ENCODE assay signal across 9 cellular contexts in the genomic region with DNA sequence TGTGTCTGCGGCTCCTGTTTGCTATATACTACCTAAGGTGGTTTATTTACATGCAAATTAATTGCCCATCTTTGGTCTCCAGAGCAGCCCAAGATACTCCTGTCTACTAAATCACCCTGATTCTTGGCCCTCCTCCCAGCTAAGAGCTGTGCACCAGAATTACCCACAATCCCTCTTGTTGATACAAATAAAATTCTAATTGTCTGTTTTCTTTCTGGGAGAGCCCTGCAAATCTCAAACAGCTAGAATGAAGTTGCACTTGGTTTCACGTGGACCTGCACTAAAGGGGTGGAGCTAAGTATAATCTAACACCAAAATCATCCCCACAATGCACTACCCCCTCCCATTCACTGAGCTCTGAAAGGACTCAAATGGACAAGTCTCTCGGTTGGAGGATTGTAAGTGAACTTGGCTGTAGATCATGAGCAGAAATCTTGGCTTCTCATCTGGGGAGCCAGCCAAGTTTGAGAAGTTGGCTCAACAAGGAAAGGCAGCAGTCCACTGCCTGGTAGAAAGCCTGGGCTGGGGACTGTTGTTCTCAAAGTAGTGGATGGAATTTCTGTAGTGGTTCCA. TPM values are rescaled to one million over a fixed set of nuclear protein-coding genes. Genes with fewer than 3 reads are reported as not detected.
DNase-seq lines count a peak whose midpoint lies in the region.
"Had no signal": no experiment of that assay in that cellular context is flagged by ENCODE, and none has a peak within 500 bp of the region (broad histone marks: within the 10 kb centered on the region; RNA-seq: fewer than 3 reads in every experiment).

No MANE protein-coding gene starts in this region.

- peak overlapping the region; percentile 23 to 64 (median 63) for H3K4me3 Mint-ChIP-seq in immature natural killer cell

- peak overlapping the region; percentile 26 to 79 (median 54) for H3K27ac Mint-ChIP-seq in immature natural killer cell

- DNase-seq in DMS 273 (lab: John Stamatoyannopoulos, UW; ENCODE audit: unreplicated experiment) = peak; percentile 35
- DNase-seq in DMS 273 treated with DMSO at 0.1 percent for 48 hours (lab: John Stamatoyannopoulos, UW) = no peak
- no peak for DNase-seq in immature natural killer cell
- peak in 37 of 49 donors; percentile 6 to 80 (median 44) for DNase-seq in substantia nigra (lab: John Stamatoyannopoulos, UW)
- DNase-seq in DMS153 treated with DMSO at 0.1 percent for 48 hours (lab: John Stamatoyannopoulos, UW; ENCODE audit: unreplicated experiment) = no peak
- no peak for DNase-seq in NCI-H510A treated with DMSO at 0.1 percent for 48 hours (lab: John Stamatoyannopoulos, UW)
- DNase-seq in T-helper 9 cell = no peak
- DNase-seq: 8988T had no signal

- H3K36me3 Mint-ChIP-seq in immature natural killer cell = peaks cover 8 to 30% (median 19%) of the 10 kb centered on the region in 3 donors

- H3K9me3 Mint-ChIP-seq in immature natural killer cell = no peaks in the 10 kb centered on the region

- H3K4me1 Mint-ChIP-seq in immature natural killer cell = peaks cover 72 to 92% of the 10 kb centered on the region in 2 donors

- H3K27me3 Mint-ChIP-seq in immature natural killer cell (ENCODE audit: low read depth in 3 of 3) = no peaks in the 10 kb centered on the region

- H3K27ac ChIP-seq in angular gyrus (ENCODE audit: low read depth, low read length) (peak overlapping the region; percentile 8), substantia nigra (ENCODE audit: low read depth, low read length, poor library complexity, severe bottlenecking) (no peak overlapping the region)

RNA-seq across cellular contexts. Expression of a gene that starts 6.6 kb away (rescaled TPM):
- polyA plus RNA-seq in immature natural killer cell = 100 to 1,000 TPM; 121 to 139 (median 135) TPM

Comparison
In these comparisons a context has a peak if more than half of its experiments do, and no peak if none do; other contexts are left out.
1. DNase-seq: peak in DMS 273 (single experiment) and substantia nigra (37 of 49); none in DMS 273 treated with DMSO at 0.1 percent for 48 hours (single experiment), immature natural killer cell (0 of 3), DMS153 treated with DMSO at 0.1 percent for 48 hours (single experiment), NCI-H510A treated with DMSO at 0.1 percent for 48 hours (single experiment) and T-helper 9 cell (single experiment).